In the genomic region with DNA sequence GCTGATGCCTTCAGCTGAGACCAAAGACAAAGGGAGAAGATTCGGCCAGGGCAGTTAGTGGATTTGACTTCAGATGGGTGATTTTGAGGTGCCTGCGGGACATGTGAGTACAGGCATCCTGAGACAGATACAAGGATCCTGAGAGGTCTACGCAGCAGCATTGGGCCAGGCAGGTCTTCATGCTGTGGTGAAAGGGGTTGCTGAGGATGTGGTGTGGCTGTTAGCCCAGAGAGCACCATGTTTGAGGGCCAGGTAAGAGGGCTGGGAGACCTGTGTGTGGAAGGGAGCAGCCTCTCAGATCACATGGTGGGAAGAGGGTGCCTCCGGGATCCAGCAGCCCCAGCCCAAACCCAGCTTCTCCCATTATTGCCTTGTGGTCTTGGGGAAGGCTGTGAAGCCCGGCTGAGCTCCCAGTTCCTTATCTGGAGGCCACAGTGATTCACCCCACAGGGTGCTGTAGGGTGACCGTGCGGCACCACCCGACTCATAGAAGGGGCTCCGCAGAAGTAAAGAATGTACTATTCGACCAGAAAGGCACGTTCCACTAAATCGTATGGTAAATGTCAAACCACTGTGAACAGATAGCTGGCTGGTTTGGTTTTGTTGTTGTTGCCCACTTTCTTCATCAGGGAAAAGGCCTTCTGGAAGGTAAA, we compare ENCODE assay signal across 24 cellular contexts. TPM values are rescaled to one million over a fixed set of nuclear protein-coding genes. Genes with fewer than 3 reads are reported as not detected.
DNase-seq lines count a peak whose midpoint lies in the region; ATAC-seq, FAIRE-seq and TF ChIP-seq lines count a peak whose summit lies in the region.
"Had no signal": no experiment of that assay in that cellular context is flagged by ENCODE, and none has a peak within 500 bp of the region (broad histone marks: within the 10 kb centered on the region; RNA-seq: fewer than 3 reads in every experiment).

No MANE protein-coding gene starts in this region.

- 77% methylated on average over 12 of the region's 12 CpGs for WGBS in liver
- WGBS in HepG2 (ENCODE audit: low lambda C conversion rate), result 95% methylated on average over 11 of the region's 12 CpGs
- WGBS in adrenal gland, 4 donors, result 52 to 82% (median 66%) methylated on average over 5 to 12 of the region's 12 CpGs

- POLR2A ChIA-PET in HepG2 (lab: Yijun Ruan, JAX), result no interaction called here

- H4K20me1 ChIP-seq in HepG2 (ENCODE audit: insufficient read depth, low read length), result no peaks in the 10 kb centered on the region

- intact Hi-C loops in HepG2 (cut with micrococcal nuclease; ENCODE audit: unreplicated experiment) (no loop called here), adrenal gland (cut with DNase I) (no loop called here), natural killer cell (cut with micrococcal nuclease) (no loop called here)

- TF ChIP-seq POLR2A in HepG2 (IDR thresholded peaks at IDR 0.05; ENCODE audit: insufficient read depth in 1 of 2, low read depth in 2 of 2, low read length in 2 of 2) (no peak), adrenal gland (IDR thresholded peaks at IDR 0.05) (no peak)

- TF ChIP-seq RAD21 in liver (IDR thresholded peaks at IDR 0.05) (no peak), HepG2 (CRISPR knock-in tag; IDR thresholded peaks at IDR 0.05) (no peak)

- H3K9me3 ChIP-seq in liver (ENCODE audit: control insufficient read depth in 4 of 4, low read length in 3 of 4) (no peaks in the 10 kb centered on the region), HepG2 (ENCODE audit: low read length) (no peaks in the 10 kb centered on the region), adrenal gland (replicated peaks in 1 of 3) (no peaks in the 10 kb centered on the region)
- H3K9me3 ChIP-seq: esophagus muscularis mucosa, gastrocnemius medialis, ovary, right atrium auricular region, uterus had no signal

- BruUV-seq in HepG2 (replicated peaks; lab: Mats Ljungman, UMichigan), result no TSS peak

- no peak for FAIRE-seq in HepG2 (lab: Jason Lieb, UNC)
- FAIRE-seq: RCC 7860 had no signal

- no peaks in the 10 kb centered on the region for H3K27me3 Mint-ChIP-seq in natural killer cell (ENCODE audit: low read depth in 2 of 2)
- H3K27me3 Mint-ChIP-seq: CD4-positive, alpha-beta T cell; T-helper 17 cell had no signal

- peaks cover 10 to 28% (median 16%) of the 10 kb centered on the region in 4 donors for H3K4me1 ChIP-seq in liver (ENCODE audit: control insufficient read depth in 4 of 4, insufficient read depth in 4 of 4, low read length in 3 of 4)
- H3K4me1 ChIP-seq in HepG2 (ENCODE audit: insufficient read depth, low read length), result 0 out of 2 replicates have a peak, but pooled peaks cover 2% of the 10 kb centered on the region
- peaks cover 6 to 12% of the 10 kb centered on the region in 2 donors for H3K4me1 ChIP-seq in adrenal gland (replicated peaks in 1 of 2)
- H3K4me1 ChIP-seq: esophagus muscularis mucosa, right atrium auricular region, uterus had no signal

- peaks cover 10% of the 10 kb centered on the region for H3K36me3 Mint-ChIP-seq in natural killer cell

- TF ChIP-seq EP300 in HepG2 (IDR thresholded peaks at IDR 0.05; ENCODE audit: low read depth in 2 of 2, low read length in 2 of 2), result no peak
- no peak for TF ChIP-seq EP300 in HepG2 (CRISPR knock-in tag; IDR thresholded peaks at IDR 0.05; ENCODE audit: borderline replicate concordance)

- TF ChIP-seq CTCF in liver (IDR thresholded peaks at IDR 0.05; ENCODE audit: low read depth, low read length, missing input control), result no peak
- TF ChIP-seq CTCF in HepG2 (CRISPR knock-in tag; IDR thresholded peaks at IDR 0.05), result no peak
- no peak for TF ChIP-seq CTCF in adrenal gland (IDR thresholded peaks at IDR 0.05)
- no peak for TF ChIP-seq CTCF in natural killer cell (IDR thresholded peaks at IDR 0.05)

- peak overlapping the region in 1 of 2 donors; percentile 23 for H3K27ac Mint-ChIP-seq in natural killer cell
- H3K27ac Mint-ChIP-seq: CD4-positive, alpha-beta T cell; T-helper 17 cell had no signal

- peaks cover 3 to 36% (median 17%) of the 10 kb centered on the region in 4 donors for H3K36me3 ChIP-seq in liver (ENCODE audit: control insufficient read depth in 4 of 4, insufficient read depth in 3 of 4, low read depth in 1 of 4, low read length in 3 of 4)
- H3K36me3 ChIP-seq in HepG2 (replicated peaks in 1 of 2; ENCODE audit: control insufficient read depth in 1 of 2, insufficient read depth in 2 of 2, low read length in 2 of 2), result peaks cover 20 to 74% of the 10 kb centered on the region in 2 experiments
- H3K36me3 ChIP-seq in adrenal gland (replicated peaks in 1 of 2), result peaks cover 0 to 77% of the 10 kb centered on the region in 2 donors
- H3K36me3 ChIP-seq: ovary, uterus had no signal

- in situ Hi-C loops in HepG2 (cut with HindIII; ENCODE audit: extremely low pct_ligation_motif_present, low pct_unique_long_range_greater_than_20kb), result no loop called here

- no peak overlapping the region for H3K4me3 Mint-ChIP-seq in natural killer cell
- H3K4me3 Mint-ChIP-seq: CD4-positive, alpha-beta T cell had no signal

- H3K9me3 Mint-ChIP-seq in natural killer cell, result no peaks in the 10 kb centered on the region
- H3K9me3 Mint-ChIP-seq: CD4-positive, alpha-beta T cell had no signal

- H3K79me2 ChIP-seq in HepG2 (ENCODE audit: insufficient read depth, low read length), result no peaks in the 10 kb centered on the region

- ATAC-seq in HepG2 (no peak), left lobe of liver (peak; percentile 4), natural killer cell (no peak), GM19463 (IDR thresholded peaks at IDR 0.05; ENCODE audit: unreplicated experiment) (no peak), GM19328 (IDR thresholded peaks at IDR 0.05; ENCODE audit: unreplicated experiment) (no peak)
- ATAC-seq: gastrocnemius medialis, T-helper 17 cell had no signal

- peak overlapping the region in 1 of 2 donors; percentile 57 for H3K9ac ChIP-seq in liver (ENCODE audit: low read depth in 1 of 2, low read length in 2 of 2)
- H3K9ac ChIP-seq in HepG2 (ENCODE audit: insufficient read depth, low read depth, low read length), result no peak overlapping the region
- H3K9ac ChIP-seq: KMS-11 had no signal

- no peak overlapping the region for H3K4me2 ChIP-seq in HepG2 (ENCODE audit: low read depth, low read length)
- H3K4me2 ChIP-seq: KMS-11 had no signal

- DNase-seq in HepG2 (ENCODE audit: low spot score) (no peak), adrenal gland (peak in 4 of 7 donors; percentile 49 to 60 (median 54)), left lobe of liver (ENCODE audit: low spot score) (no peak), natural killer cell (no peak), D341Med (ENCODE audit: low spot score) (no peak)
- DNase-seq: CD4-positive, alpha-beta T cell; DMS53; effector CD8-positive, alpha-beta T cell; gastrocnemius medialis; GDM1; mesenchymal stem cell; NCI-H2171; NCI-H526; ovary; T-helper 17 cell; uterus; WERI-Rb-1 had no signal

- H3K4me3 ChIP-seq in liver (ENCODE audit: low read depth in 1 of 3, low read length in 3 of 3), result no peak overlapping the region
- H3K4me3 ChIP-seq in HepG2 (replicated peaks in 1 of 3; ENCODE audit: insufficient read depth in 1 of 3, low read depth in 2 of 3, low read length in 3 of 3), result no peak overlapping the region
- no peak overlapping the region for H3K4me3 ChIP-seq in adrenal gland
- H3K4me3 ChIP-seq: esophagus muscularis mucosa, gastrocnemius medialis, ovary, right atrium auricular region, uterus had no signal

- H3K27ac ChIP-seq in liver (ENCODE audit: low read depth in 1 of 2, low read length in 2 of 2), result peak overlapping the region; percentile 71 to 88
- H3K27ac ChIP-seq in HepG2 (ENCODE audit: extremely low read length, insufficient read depth, low read length), result no peak overlapping the region
- H3K27ac ChIP-seq in adrenal gland, result peak overlapping the region in 4 of 5 donors; percentile 16 to 77 (median 65)
- H3K27ac ChIP-seq: esophagus muscularis mucosa, gastrocnemius medialis, KMS-11, ovary, right atrium auricular region, uterus, WERI-Rb-1 had no signal

- CTCF ChIA-PET in HepG2 (lab: Yijun Ruan, JAX; ENCODE audit: low intra/inter-chr PET ratio, low total read pairs), result no interaction called here

- no peaks in the 10 kb centered on the region for H3K27me3 ChIP-seq in liver (ENCODE audit: control insufficient read depth in 4 of 4, insufficient read depth in 4 of 4, low read length in 3 of 4)
- no peaks in the 10 kb centered on the region for H3K27me3 ChIP-seq in HepG2 (ENCODE audit: control insufficient read depth in 1 of 2, insufficient read depth in 2 of 2, low read length in 2 of 2)
- H3K27me3 ChIP-seq in adrenal gland, result no peaks in the 10 kb centered on the region
- H3K27me3 ChIP-seq: esophagus muscularis mucosa, gastrocnemius medialis, ovary, right atrium auricular region, uterus had no signal

- no peak overlapping the region for H2AFZ ChIP-seq in HepG2 (ENCODE audit: low read length)

- peaks cover 0 to 5% of the 10 kb centered on the region in 2 donors for H3K4me1 Mint-ChIP-seq in natural killer cell

RNA-seq across cellular contexts. Expression of a gene that starts 27.7 kb away (rescaled TPM):
- total RNA-seq in liver, result 10 to 100 TPM; 12.8 to 13.8 TPM
- polyA plus RNA-seq in liver, result 10 to 100 TPM in 1 of 2 donors, 1 to 10 TPM in 1; 3.6 to 12.5 TPM
- total RNA-seq in HepG2 (2016; rRNA removed; fragmentation: Illumina TruSeq; extraction: Trizol), result 8.6 and 8.9 TPM in 2 replicates
- 2.2 and 3.1 TPM in 2 replicates for total RNA-seq in HepG2 (2016; cell fraction: cytosol; rRNA removed; fragmentation: Illumina TruSeq; extraction: Trizol; ENCODE audit: low read depth)
- total RNA-seq in HepG2 (2016; cell fraction: insoluble cytoplasmic fraction; rRNA removed; fragmentation: Illumina TruSeq; extraction: Trizol), result 7.2 and 8.0 TPM in 2 replicates
- total RNA-seq in HepG2 (2016; cell fraction: membrane; rRNA removed; fragmentation: Illumina TruSeq; extraction: Trizol), result 11.2 and 13.1 TPM in 2 replicates
- 5.6 and 5.9 TPM in 2 replicates for total RNA-seq in HepG2 (2016; cell fraction: nucleus; rRNA removed; fragmentation: Illumina TruSeq; extraction: Trizol)
- 4.6 and 5.1 TPM in 2 replicates for polyA plus RNA-seq in HepG2 (2011; rRNA removed)
- 5.0 and 5.2 TPM in 2 replicates for polyA plus RNA-seq in HepG2 (2011; cell fraction: cytosol; rRNA removed)
- 5.8 and 6.6 TPM in 2 replicates for polyA plus RNA-seq in HepG2 (2011; cell fraction: nucleus; rRNA removed)
- 8.0 and 9.4 TPM in 2 replicates for polyA plus RNA-seq in HepG2 (2012)
- polyA plus RNA-seq in HepG2 (2016; cell fraction: cytosol; fragmentation: Illumina TruSeq; extraction: Trizol; ENCODE audit: low read depth), result 2.2 and 2.7 TPM in 2 replicates
- 10.4 and 13.0 TPM in 2 replicates for polyA plus RNA-seq in HepG2 (2016; cell fraction: insoluble cytoplasmic fraction; fragmentation: Illumina TruSeq; extraction: Trizol; ENCODE audit: low read depth)
- polyA plus RNA-seq in HepG2 (2016; cell fraction: membrane; fragmentation: Illumina TruSeq; extraction: Trizol; ENCODE audit: low read depth), result 8.6 and 9.7 TPM in 2 replicates
- polyA plus RNA-seq in HepG2 (2016; cell fraction: nucleus; fragmentation: Illumina TruSeq; extraction: Trizol; ENCODE audit: insufficient read depth, low read depth), result 10.6 and 12.8 TPM in 2 replicates
- polyA minus RNA-seq in HepG2 (2011; rRNA and poly(A)+ RNA removed; ENCODE audit: low replicate concordance), result 6.9 and 14.2 TPM in 2 replicates
- polyA minus RNA-seq in HepG2 (2011; cell fraction: cytosol; rRNA and poly(A)+ RNA removed), result 3.9 and 5.1 TPM in 2 replicates
- 5.9 and 6.6 TPM in 2 replicates for polyA minus RNA-seq in HepG2 (2011; cell fraction: nucleus; rRNA and poly(A)+ RNA removed)
- total RNA-seq in adrenal gland, result 10 to 100 TPM; 28.9 to 60.8 (median 33.2) TPM
- 10 to 100 TPM; 13.3 to 26.6 (median 14.9) TPM for polyA plus RNA-seq in adrenal gland
- total RNA-seq in left lobe of liver, result 18.6 TPM
- total RNA-seq in natural killer cell, result 10 to 100 TPM; 22.7 to 36.3 (median 35.9) TPM

RNA-seq across cellular contexts. Expression of a gene that starts 52.4 kb away (rescaled TPM):
- total RNA-seq in liver, result 10 to 100 TPM in 1 of 2 donors, 1 to 10 TPM in 1; 9.8 to 35.2 TPM
- polyA plus RNA-seq in liver, result 10 to 100 TPM; 45.2 to 98.1 TPM
- 141 and 213 TPM in 2 replicates for total RNA-seq in HepG2 (2016; rRNA removed; fragmentation: Illumina TruSeq; extraction: Trizol)
- total RNA-seq in HepG2 (2016; cell fraction: cytosol; rRNA removed; fragmentation: Illumina TruSeq; extraction: Trizol; ENCODE audit: low read depth), result 24.3 and 28.6 TPM in 2 replicates
- 139 and 219 TPM in 2 replicates for total RNA-seq in HepG2 (2016; cell fraction: insoluble cytoplasmic fraction; rRNA removed; fragmentation: Illumina TruSeq; extraction: Trizol)
- total RNA-seq in HepG2 (2016; cell fraction: membrane; rRNA removed; fragmentation: Illumina TruSeq; extraction: Trizol), result 37.5 and 43.6 TPM in 2 replicates
- total RNA-seq in HepG2 (2016; cell fraction: nucleus; rRNA removed; fragmentation: Illumina TruSeq; extraction: Trizol), result 48.8 and 49.5 TPM in 2 replicates
- 27.2 and 32.3 TPM in 2 replicates for polyA plus RNA-seq in HepG2 (2011; rRNA removed)
- 30.3 and 39.4 TPM in 2 replicates for polyA plus RNA-seq in HepG2 (2011; cell fraction: cytosol; rRNA removed)
- 12.6 and 17.4 TPM in 2 replicates for polyA plus RNA-seq in HepG2 (2011; cell fraction: nucleus; rRNA removed)
- 52.6 and 70.0 TPM in 2 replicates for polyA plus RNA-seq in HepG2 (2012)
- 28.9 and 31.1 TPM in 2 replicates for polyA plus RNA-seq in HepG2 (2016; cell fraction: cytosol; fragmentation: Illumina TruSeq; extraction: Trizol; ENCODE audit: low read depth)
- polyA plus RNA-seq in HepG2 (2016; cell fraction: insoluble cytoplasmic fraction; fragmentation: Illumina TruSeq; extraction: Trizol; ENCODE audit: low read depth), result 220 and 231 TPM in 2 replicates
- 28.9 and 29.2 TPM in 2 replicates for polyA plus RNA-seq in HepG2 (2016; cell fraction: membrane; fragmentation: Illumina TruSeq; extraction: Trizol; ENCODE audit: low read depth)
- polyA plus RNA-seq in HepG2 (2016; cell fraction: nucleus; fragmentation: Illumina TruSeq; extraction: Trizol; ENCODE audit: insufficient read depth, low read depth), result 73.7 and 88.9 TPM in 2 replicates
- polyA minus RNA-seq in HepG2 (2011; rRNA and poly(A)+ RNA removed; ENCODE audit: low replicate concordance), result 23.2 and 27.5 TPM in 2 replicates
- 19.1 and 25.1 TPM in 2 replicates for polyA minus RNA-seq in HepG2 (2011; cell fraction: cytosol; rRNA and poly(A)+ RNA removed)
- polyA minus RNA-seq in HepG2 (2011; cell fraction: nucleus; rRNA and poly(A)+ RNA removed), result 36.8 and 50.7 TPM in 2 replicates
- total RNA-seq in adrenal gland, result 100 to 1,000 TPM in 2 of 8 donors, 10 to 100 TPM in 6; 43.7 to 249 (median 74.8) TPM
- polyA plus RNA-seq in adrenal gland, result 100 to 1,000 TPM in 1 of 3 donors, 10 to 100 TPM in 2; 35.8 to 439 (median 77.0) TPM
- total RNA-seq in left lobe of liver, result 37.3 TPM
- total RNA-seq in natural killer cell, result 10 to 100 TPM; 20.1 to 37.8 (median 36.8) TPM

Comparison
In these comparisons a context has a peak if more than half of its experiments do, and no peak if none do; other contexts are left out.
1. DNase-seq: peak in adrenal gland (4 of 7); none in HepG2 (single experiment), left lobe of liver (single experiment), natural killer cell (single experiment) and D341Med (single experiment).